Comparison of ENCODE assay signal across 1 cellular context in genomic region chr17:42669705-42670198, GRCh38.
TF ChIP-seq lines count a peak whose summit lies in the region.

No MANE protein-coding gene starts in this region.

TF ChIP-seq in WTC11, 78 proteins besides CTCF, POLR2A, EP300 and RAD21 (continued from another document):
- 0 out of 2 replicates have a peak, but pooled peaks have one; percentile 14 for TF ChIP-seq FOXK1 (CRISPR knock-in tag; IDR thresholded peaks at IDR 0.05)
